Comparison of ENCODE assay signal across 12 cellular contexts in genomic region chr15:50390549-50391264, GRCh38. TPM values are rescaled to one million over a fixed set of nuclear protein-coding genes. Genes with fewer than 3 reads are reported as not detected.
A peak's percentile ranks its signal among the peaks of the same experiment; 100 is the strongest.
DNase-seq lines count a peak whose midpoint lies in the region; ATAC-seq, FAIRE-seq and TF ChIP-seq lines count a peak whose summit lies in the region.
"Had no signal": no experiment of that assay in that cellular context is flagged by ENCODE, and none has a peak within 500 bp of the region (broad histone marks: within the 10 kb centered on the region; RNA-seq: fewer than 3 reads in every experiment).

No MANE protein-coding gene starts in this region.

- FAIRE-seq in D721Med (lab: Jason Lieb, UNC): no peak

- no peaks in the 10 kb centered on the region for H3K9me3 ChIP-seq in esophagus squamous epithelium
- H3K9me3 ChIP-seq in prostate gland: no peaks in the 10 kb centered on the region

- WGBS in esophagus squamous epithelium, 2 donors: 24 to 40% methylated on average over 4 of the region's 4 CpGs
- 36% methylated on average over 4 of the region's 4 CpGs for WGBS in prostate gland

- TF ChIP-seq POLR2A in esophagus squamous epithelium (IDR thresholded peaks at IDR 0.05) (no peak), prostate gland (IDR thresholded peaks at IDR 0.05) (no peak)

- H3K4me1 ChIP-seq in esophagus squamous epithelium (peaks cover 0 to 12% (median 7%) of the 10 kb centered on the region in 3 donors), prostate gland (replicated peaks) (no peaks in the 10 kb centered on the region)

- DNase-seq in GM12864 (ENCODE audit: low read depth) (peak; percentile 33), KBM-7 (peak; percentile 43), esophagus squamous epithelium (lab: John Stamatoyannopoulos, UW) (no peak), D721Med (ENCODE audit: insufficient read length, low spot score) (no peak), COR-L47 (lab: John Stamatoyannopoulos, UW) (no peak), prostate gland (ENCODE audit: low spot score) (no peak), HuH-7.5 (ENCODE audit: low spot score) (no peak)
- DNase-seq: activated CD4-positive, alpha-beta T cell treated with anti-CD3 and anti-CD28 coated beads for 48 hours; caudate nucleus; CD4-positive, CD25-positive, alpha-beta regulatory T cell; HCEC 1CT had no signal

- TF ChIP-seq CTCF in GM12864 (IDR thresholded peaks at IDR 0.05; ENCODE audit: low read depth, low read length, missing control alignments) (no peak), esophagus squamous epithelium (IDR thresholded peaks at IDR 0.05) (no peak), D721Med (IDR thresholded peaks at IDR 0.05; ENCODE audit: insufficient read depth, missing control alignments) (no peak), prostate gland (IDR thresholded peaks at IDR 0.05) (no peak)

- H3K27ac ChIP-seq in esophagus squamous epithelium (peak overlapping the region in 3 of 4 donors; percentile 30 to 60 (median 48)), prostate gland (no peak overlapping the region)

- intact Hi-C loops in esophagus squamous epithelium (cut with DNase I): no loop called here
- intact Hi-C loops in prostate gland (cut with DNase I): no loop called here

- H3K4me3 ChIP-seq in GM12864 (ENCODE audit: low read depth, low read length) (no peak overlapping the region), esophagus squamous epithelium (no peak overlapping the region), prostate gland (no peak overlapping the region)

- H3K27me3 ChIP-seq in esophagus squamous epithelium (no peaks in the 10 kb centered on the region), prostate gland (replicated peaks; ENCODE audit: insufficient read depth) (no peaks in the 10 kb centered on the region)

- peak; percentile 76 for ATAC-seq in GM21737 (IDR thresholded peaks at IDR 0.05; ENCODE audit: unreplicated experiment)

- in situ Hi-C loops in KBM-7 (cut with MboI; ENCODE audit: low pct_unique_long_range_greater_than_20kb, low sequenced_read_pairs): no loop called here

- H3K36me3 ChIP-seq in esophagus squamous epithelium (no peaks in the 10 kb centered on the region), prostate gland (no peaks in the 10 kb centered on the region)

RNA-seq across cellular contexts. Expression of gene USP8, which starts 33.5 kb away (rescaled TPM):
- total RNA-seq in esophagus squamous epithelium (10 to 100 TPM; 32.3 to 48.1 (median 43.8) TPM), prostate gland (10 to 100 TPM; 56.3 to 80.5 TPM)

RNA-seq across cellular contexts. Expression of gene GABPB1, which starts 35.7 kb away (rescaled TPM):
- total RNA-seq in esophagus squamous epithelium (10 to 100 TPM in 3 of 4 donors, 1 to 10 TPM in 1; 9.2 to 21.6 (median 16.3) TPM), prostate gland (10 to 100 TPM; 31.8 to 34.1 TPM)

Comparison
In these comparisons a context has a peak if more than half of its experiments do, and no peak if none do; other contexts are left out.
1. DNase-seq: peak in GM12864 (single experiment) and KBM-7 (single experiment); none in esophagus squamous epithelium (single experiment), D721Med (single experiment), COR-L47 (single experiment), prostate gland (single experiment) and HuH-7.5 (single experiment).
2. H3K27ac ChIP-seq: peak in esophagus squamous epithelium (3 of 4); none in prostate gland (0 of 2).